Comparison of ENCODE assay signal across 12 cellular contexts in genomic region chr3:71051259-71051595, GRCh38.
DNase-seq lines count a peak whose midpoint lies in the region; ATAC-seq and TF ChIP-seq lines count a peak whose summit lies in the region.
"Had no signal": no experiment of that assay in that cellular context is flagged by ENCODE, and none has a peak within 500 bp of the region (broad histone marks: within the 10 kb centered on the region; RNA-seq: fewer than 3 reads in every experiment).

No MANE protein-coding gene starts in this region.

- CTCF ChIA-PET in activated CD8-positive, alpha-beta memory T cell treated with anti-CD3 and anti-CD28 coated beads, Interleukin-2, amount 10 ng/mL, durations not matched to agents 7 days and 5 days (lab: Charles Lee) = interaction anchor here (1.2 to 1.6 kb wide), 3 partner anchors 9 to 13 kb away, joined by 3 to 6 read pairs (median 6); no protein-coding TSS in a partner anchor
- CTCF ChIA-PET in activated CD4-positive, alpha-beta memory T cell treated with anti-CD3 and anti-CD28 coated beads, Interleukin-2, amount 10 ng/mL, durations not matched to agents 7 days and 5 days (lab: Charles Lee) = interaction anchor here (0.6 to 1.9 kb wide), 4 partner anchors 10 to 44 kb away, joined by 3 to 5 read pairs (median 4); no protein-coding TSS in a partner anchor

- no peak for ATAC-seq in activated CD8-positive, alpha-beta memory T cell treated with anti-CD3 and anti-CD28 coated beads, Interleukin-2, amount 10 ng/mL, durations not matched to agents 7 days and 5 days

- no peaks in the 10 kb centered on the region for H3K9me3 Mint-ChIP-seq in activated CD8-positive, alpha-beta memory T cell treated with anti-CD3 and anti-CD28 coated beads, Interleukin-2, amount 10 ng/mL, durations not matched to agents 7 days and 5 days (ENCODE audit: low read depth)
- H3K9me3 Mint-ChIP-seq in activated CD4-positive, alpha-beta memory T cell treated with anti-CD3 and anti-CD28 coated beads, Interleukin-2, amount 10 ng/mL, durations not matched to agents 7 days and 5 days = no peaks in the 10 kb centered on the region
- peaks cover 5% of the 10 kb centered on the region for H3K9me3 Mint-ChIP-seq in glutamatergic neuron (ENCODE audit: unreplicated experiment)

- POLR2A ChIA-PET in activated CD4-positive, alpha-beta memory T cell treated with anti-CD3 and anti-CD28 coated beads, Interleukin-2, amount 10 ng/mL, durations not matched to agents 7 days and 5 days (lab: Charles Lee) = interaction anchor here (0.7 to 5.7 kb wide), 7 partner anchors 7 to 309 kb away, joined by 3 to 47 read pairs (median 3); no protein-coding TSS in a partner anchor

- H3K36me3 Mint-ChIP-seq in activated CD8-positive, alpha-beta memory T cell treated with anti-CD3 and anti-CD28 coated beads, Interleukin-2, amount 10 ng/mL, durations not matched to agents 7 days and 5 days = peaks cover 41% of the 10 kb centered on the region
- peaks cover 85% of the 10 kb centered on the region for H3K36me3 Mint-ChIP-seq in activated CD4-positive, alpha-beta memory T cell treated with anti-CD3 and anti-CD28 coated beads, Interleukin-2, amount 10 ng/mL, durations not matched to agents 7 days and 5 days (ENCODE audit: low read depth)
- no peaks in the 10 kb centered on the region for H3K36me3 Mint-ChIP-seq in glutamatergic neuron (ENCODE audit: unreplicated experiment)

- peaks cover 58% of the 10 kb centered on the region for H3K4me1 ChIP-seq in stomach smooth muscle (ENCODE audit: control insufficient read depth, insufficient read depth, low read length)
- peaks cover 11% of the 10 kb centered on the region for H3K4me1 ChIP-seq in BE2C

- in situ Hi-C loops in G401 (cut with HindIII; ENCODE audit: low sequenced_read_pairs) = no loop called here

- H3K9me3 ChIP-seq in stomach smooth muscle (ENCODE audit: control insufficient read depth in 2 of 2, low read length in 2 of 2) (no peaks in the 10 kb centered on the region), BE2C (no peaks in the 10 kb centered on the region)

- TF ChIP-seq CTCF in glutamatergic neuron (IDR thresholded peaks at IDR 0.05; ENCODE audit: partially characterized antibody, unreplicated experiment) (no peak), BE2C (IDR thresholded peaks at IDR 0.05; ENCODE audit: low read depth, low read length) (no peak)

- H3K4me3 ChIP-seq in stomach smooth muscle (ENCODE audit: low read length in 2 of 2) (no peak overlapping the region), BE2C (ENCODE audit: low read depth, low read length) (no peak overlapping the region)

- H3K27me3 ChIP-seq in stomach smooth muscle (ENCODE audit: control insufficient read depth in 1 of 2, insufficient read depth in 2 of 2, low read length in 2 of 2) (no peaks in the 10 kb centered on the region), BE2C (no peaks in the 10 kb centered on the region)

- DNase-seq in activated CD8-positive, alpha-beta memory T cell treated with anti-CD3 and anti-CD28 coated beads, Interleukin-2, amount 10 ng/mL, durations not matched to agents 7 days and 5 days = no peak
- no peak for DNase-seq in activated CD8-positive, alpha-beta memory T cell treated with anti-CD3 and anti-CD28 coated beads, Interleukin-2, amount 50 U/mL, for 4 hours
- DNase-seq in activated CD4-positive, alpha-beta memory T cell treated with anti-CD3 and anti-CD28 coated beads, Interleukin-2, amount 10 ng/mL, durations not matched to agents 7 days and 5 days = no peak
- DNase-seq in glutamatergic neuron (no peak), BE2C (no peak), NCI-H524 treated with DMSO at 0.1 percent for 48 hours (lab: John Stamatoyannopoulos, UW) (no peak), G401 (ENCODE audit: low spot score) (no peak)
- DNase-seq: cerebellar nuclear complex, NCI-H2107, RPMI8226, trophoblast cell had no signal

- H3K9ac ChIP-seq in stomach smooth muscle (ENCODE audit: low read length in 2 of 2) = no peak overlapping the region

- H3K27ac ChIP-seq in stomach smooth muscle (ENCODE audit: low read length) = peak overlapping the region; percentile 81

- no peak overlapping the region for H3K4me3 Mint-ChIP-seq in activated CD8-positive, alpha-beta memory T cell treated with anti-CD3 and anti-CD28 coated beads, Interleukin-2, amount 10 ng/mL, durations not matched to agents 7 days and 5 days
- H3K4me3 Mint-ChIP-seq in activated CD4-positive, alpha-beta memory T cell treated with anti-CD3 and anti-CD28 coated beads, Interleukin-2, amount 10 ng/mL, durations not matched to agents 7 days and 5 days = no peak overlapping the region
- H3K4me3 Mint-ChIP-seq in glutamatergic neuron (ENCODE audit: unreplicated experiment) = no peak overlapping the region

- H3K27me3 Mint-ChIP-seq in activated CD8-positive, alpha-beta memory T cell treated with anti-CD3 and anti-CD28 coated beads, Interleukin-2, amount 10 ng/mL, durations not matched to agents 7 days and 5 days = no peaks in the 10 kb centered on the region
- H3K27me3 Mint-ChIP-seq in activated CD4-positive, alpha-beta memory T cell treated with anti-CD3 and anti-CD28 coated beads, Interleukin-2, amount 10 ng/mL, durations not matched to agents 7 days and 5 days = no peaks in the 10 kb centered on the region
- no peaks in the 10 kb centered on the region for H3K27me3 Mint-ChIP-seq in glutamatergic neuron (ENCODE audit: unreplicated experiment)

- H3K27ac Mint-ChIP-seq in activated CD8-positive, alpha-beta memory T cell treated with anti-CD3 and anti-CD28 coated beads, Interleukin-2, amount 10 ng/mL, durations not matched to agents 7 days and 5 days = peak overlapping the region; percentile 77
- peak overlapping the region; percentile 76 for H3K27ac Mint-ChIP-seq in activated CD4-positive, alpha-beta memory T cell treated with anti-CD3 and anti-CD28 coated beads, Interleukin-2, amount 10 ng/mL, durations not matched to agents 7 days and 5 days
- peak overlapping the region; percentile 74 for H3K27ac Mint-ChIP-seq in glutamatergic neuron (ENCODE audit: unreplicated experiment)

- H3K4me1 Mint-ChIP-seq in activated CD8-positive, alpha-beta memory T cell treated with anti-CD3 and anti-CD28 coated beads, Interleukin-2, amount 10 ng/mL, durations not matched to agents 7 days and 5 days = peaks cover 58% of the 10 kb centered on the region
- H3K4me1 Mint-ChIP-seq in activated CD4-positive, alpha-beta memory T cell treated with anti-CD3 and anti-CD28 coated beads, Interleukin-2, amount 10 ng/mL, durations not matched to agents 7 days and 5 days = peaks cover 92% of the 10 kb centered on the region
- peaks cover 72% of the 10 kb centered on the region for H3K4me1 Mint-ChIP-seq in glutamatergic neuron (ENCODE audit: low read depth, unreplicated experiment)

- H3K36me3 ChIP-seq in stomach smooth muscle (ENCODE audit: control insufficient read depth in 2 of 2, insufficient read depth in 2 of 2, low read length in 2 of 2) (peaks cover 11 to 18% of the 10 kb centered on the region in 2 donors), BE2C (no peaks in the 10 kb centered on the region)
